ENCODE assay signal across 8 cellular contexts in the genomic region with DNA sequence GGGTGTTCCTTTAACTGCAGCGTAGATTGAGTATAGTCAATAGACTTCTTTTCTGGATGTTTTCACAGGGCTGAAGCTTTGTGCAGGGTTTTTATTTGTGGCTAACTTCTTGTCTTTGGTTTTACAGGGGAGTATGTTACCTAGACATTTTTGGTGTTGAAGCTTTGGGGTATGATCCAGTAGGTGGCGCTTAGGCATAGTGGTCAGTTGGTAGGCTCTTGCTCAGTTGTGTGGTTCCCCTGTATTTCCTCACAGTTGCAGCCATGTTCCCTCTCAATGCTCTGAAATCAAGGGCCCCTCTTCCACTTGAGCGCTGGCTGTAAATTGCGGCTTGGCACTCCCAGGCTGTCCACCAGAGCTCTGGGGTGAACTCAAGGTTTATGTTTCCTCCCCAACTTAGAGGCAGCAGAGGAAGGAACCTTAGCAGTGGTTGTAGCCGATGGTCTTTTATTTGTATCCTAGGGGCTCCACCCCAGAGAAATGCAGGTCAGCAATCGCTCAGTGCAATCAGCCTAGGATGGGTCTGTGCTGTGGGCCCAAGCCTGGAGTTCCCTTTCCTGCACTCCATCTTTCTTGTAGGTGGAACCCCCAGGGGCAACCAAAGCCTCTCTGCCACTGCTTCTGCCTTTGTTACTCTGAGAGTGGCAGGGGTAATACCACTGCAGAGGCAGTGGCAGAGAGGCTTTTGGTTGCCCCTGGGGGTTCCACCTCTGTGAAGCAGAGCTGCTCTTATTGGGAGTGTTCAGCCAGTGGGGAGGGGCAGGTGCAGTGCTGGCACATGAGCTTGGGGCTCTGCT. TPM values are rescaled to one million over a fixed set of nuclear protein-coding genes. Genes with fewer than 3 reads are reported as not detected.
DNase-seq lines count a peak whose midpoint lies in the region; ATAC-seq and TF ChIP-seq lines count a peak whose summit lies in the region.

No MANE protein-coding gene starts in this region.

- CTCF ChIA-PET in Calu3 (lab: Charles Lee), result interaction anchor here (0.7 to 1.8 kb wide), 4 partner anchors 69 to 342 kb away, joined by 3 to 6 read pairs (median 3); no protein-coding TSS in a partner anchor

- WGBS in upper lobe of left lung, 2 donors, result 69 to 74% methylated on average over 2 to 6 of the region's 6 CpGs

- no peaks in the 10 kb centered on the region for H3K36me3 ChIP-seq in upper lobe of left lung

- intact Hi-C loops in Calu3 (cut with micrococcal nuclease; ENCODE audit: unreplicated experiment), result loop anchor here (1.0 kb wide), 1 partner anchor 342 kb away; no protein-coding TSS in a partner anchor

- no peaks in the 10 kb centered on the region for H3K9me3 ChIP-seq in upper lobe of left lung

- H3K4me3 ChIP-seq in upper lobe of left lung, result no peak overlapping the region

- peaks cover 0 to 9% (median 0%) of the 10 kb centered on the region in 4 donors for H3K4me1 ChIP-seq in upper lobe of left lung

- H3K4me3 Mint-ChIP-seq in Calu3 (ENCODE audit: low read depth, unreplicated experiment), result no peak overlapping the region

- TF ChIP-seq POLR2A in upper lobe of left lung (IDR thresholded peaks at IDR 0.05), result no peak

- H3K27ac ChIP-seq in upper lobe of left lung, result no peak overlapping the region

- DNase-seq in Calu3, result peak; percentile 50
- peak; percentile 7 for DNase-seq in SKM-1 (lab: John Stamatoyannopoulos, UW; ENCODE audit: unreplicated experiment)
- peak; percentile 30 to 62 for DNase-seq in dermis microvascular lymphatic vessel endothelial cell (ENCODE audit: low read depth in 2 of 2)
- DNase-seq in medulla oblongata (ENCODE audit: extremely low spot score), result peak; percentile 58
- DNase-seq in upper lobe of left lung, result peak in 1 of 2 donors; percentile 67
- DNase-seq in cerebellar nuclear complex (lab: John Stamatoyannopoulos, UW), result no peak

- no peak for TF ChIP-seq EP300 in upper lobe of left lung (IDR thresholded peaks at IDR 0.05)

- H3K27ac Mint-ChIP-seq in Calu3 (ENCODE audit: unreplicated experiment), result no peak overlapping the region

- H3K36me3 Mint-ChIP-seq in Calu3 (ENCODE audit: insufficient read depth, unreplicated experiment), result no peaks in the 10 kb centered on the region

- no TSS peak for BruUV-seq in Calu3 (replicated peaks; lab: Mats Ljungman, UMichigan)

- ATAC-seq in GM19035 (IDR thresholded peaks at IDR 0.05; ENCODE audit: unreplicated experiment), result peak; percentile 66
- peak; percentile 52 for ATAC-seq in HG03520 (IDR thresholded peaks at IDR 0.05; ENCODE audit: unreplicated experiment)
- peak; percentile 72 to 80 for ATAC-seq in upper lobe of left lung (ENCODE audit: low FRiP score in 2 of 2)

- TF ChIP-seq CTCF in Calu3 (IDR thresholded peaks at IDR 0.05; ENCODE audit: unreplicated experiment), result peak; percentile 45
- TF ChIP-seq CTCF in upper lobe of left lung (IDR thresholded peaks at IDR 0.05), result peak in 5 of 6 experiments; percentile 17 to 54 (median 48)

- no peaks in the 10 kb centered on the region for H3K4me1 Mint-ChIP-seq in Calu3 (ENCODE audit: low read depth, unreplicated experiment)

- H3K9me3 Mint-ChIP-seq in Calu3 (ENCODE audit: low read depth, unreplicated experiment), result no peaks in the 10 kb centered on the region

- H3K27me3 Mint-ChIP-seq in Calu3 (ENCODE audit: unreplicated experiment), result peaks cover 29% of the 10 kb centered on the region

- H3K27me3 ChIP-seq in upper lobe of left lung, result no peaks in the 10 kb centered on the region

RNA-seq across cellular contexts. Expression of gene CMAS, which starts 55.1 kb away (rescaled TPM):
- 35.6 and 40.1 TPM in 2 replicates for total RNA-seq in Calu3 (2022)
- total RNA-seq in dermis microvascular lymphatic vessel endothelial cell, result 16.4 and 20.5 TPM in 2 replicates
- 10 to 100 TPM; 13.7 to 55.2 (median 19.5) TPM for total RNA-seq in upper lobe of left lung

Comparison
In these comparisons a context has a peak if more than half of its experiments do, and no peak if none do; other contexts are left out.
1. DNase-seq: peak in Calu3 (single experiment), SKM-1 (single experiment), dermis microvascular lymphatic vessel endothelial cell (2 of 2) and medulla oblongata (single experiment); none in cerebellar nuclear complex (0 of 2).
2. Peak in every context shown above with its lines, with median percentiles within 50 percentile points of each other: ATAC-seq.